Comparison of ENCODE assay signal across 8 cellular contexts in the genomic region with DNA sequence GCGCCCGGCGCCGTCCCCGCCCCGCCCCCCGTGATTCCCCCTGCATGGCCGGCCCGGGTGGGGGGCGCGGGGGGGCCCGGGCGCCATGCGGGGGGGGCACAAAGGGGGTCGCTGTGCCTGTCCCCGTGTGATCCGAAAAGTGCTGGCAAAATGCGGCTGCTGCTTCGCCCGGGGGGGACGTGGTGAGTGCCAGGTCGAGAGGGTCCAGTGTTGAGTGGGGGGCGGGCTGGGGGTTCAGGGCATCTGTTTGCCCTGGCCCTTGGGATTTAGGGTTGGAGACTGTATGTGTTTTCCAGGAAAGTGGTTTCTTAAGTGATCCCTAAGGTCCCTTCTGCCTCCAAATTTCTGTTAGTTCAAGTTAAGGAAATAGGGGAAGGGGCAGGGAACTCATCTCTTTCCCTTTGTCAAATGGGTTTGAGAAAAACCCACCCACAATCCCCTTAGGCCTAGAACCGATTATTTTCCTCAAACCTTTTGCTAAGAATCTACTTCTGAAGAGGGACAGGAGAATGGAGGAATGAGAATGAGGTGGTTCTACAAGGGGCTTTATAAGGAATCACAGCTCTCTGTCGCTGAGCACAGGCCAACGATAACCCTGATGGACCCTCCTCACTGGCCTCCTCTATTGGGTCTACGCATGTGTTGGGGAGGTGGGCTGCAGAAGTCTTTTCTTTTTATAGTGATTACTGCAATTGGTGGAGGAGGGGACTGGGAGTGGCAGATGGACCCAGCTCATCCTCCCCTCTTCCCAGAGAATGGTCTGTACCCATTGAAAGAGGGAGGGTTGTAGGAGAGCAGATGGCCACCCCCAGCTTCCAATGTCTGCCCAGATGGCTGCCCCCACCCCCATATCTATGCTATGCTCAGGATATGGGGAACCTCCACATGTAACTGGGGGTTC. TPM values are rescaled to one million over a fixed set of nuclear protein-coding genes. Genes with fewer than 3 reads are reported as not detected.
DNase-seq lines count a peak whose midpoint lies in the region; ATAC-seq lines count a peak whose summit lies in the region.

No MANE protein-coding gene starts in this region.

- peaks cover 3 to 12% (median 7%) of the 10 kb centered on the region in 4 donors for H3K4me1 Mint-ChIP-seq in CD4-positive, alpha-beta memory T cell

- CTCF ChIA-PET in CD4-positive, alpha-beta memory T cell (lab: Charles Lee; ENCODE audit: partially characterized antibody), result interaction anchor here (1.3 to 1.9 kb wide), 4 partner anchors 9 to 29 kb away, joined by 3 to 7 read pairs (median 5); a partner anchor contains a TSS

- intact Hi-C loops in CD4-positive, alpha-beta memory T cell (cut with micrococcal nuclease), result loop anchor here (2.0 to 5.0 kb wide), 2 partner anchors 21 to 90 kb away; a partner anchor contains a TSS

- H3K4me1 ChIP-seq in CD4-positive, alpha-beta memory T cell (ENCODE audit: insufficient read depth, low read length), result peaks cover 9% of the 10 kb centered on the region
- H3K4me1 ChIP-seq in neuron (ENCODE audit: insufficient read depth, low read length), result peaks cover 13% of the 10 kb centered on the region

- H3K36me3 ChIP-seq in CD4-positive, alpha-beta memory T cell (ENCODE audit: insufficient read depth, low read length), result no peaks in the 10 kb centered on the region
- H3K36me3 ChIP-seq in neuron (ENCODE audit: insufficient read depth, low read length), result peaks cover 60% of the 10 kb centered on the region

- H3K27ac Mint-ChIP-seq in CD4-positive, alpha-beta memory T cell, result peak overlapping the region in 2 of 7 donors; percentile 37 to 78

- peaks cover 10% of the 10 kb centered on the region for H3K27me3 ChIP-seq in CD4-positive, alpha-beta memory T cell (ENCODE audit: insufficient read depth, low read length)
- H3K27me3 ChIP-seq in neuron (ENCODE audit: insufficient read depth, low read length), result no peaks in the 10 kb centered on the region

- no peaks in the 10 kb centered on the region for H3K9me3 ChIP-seq in CD4-positive, alpha-beta memory T cell (ENCODE audit: control insufficient read depth in 1 of 2, low read length in 2 of 2)
- H3K9me3 ChIP-seq in neuron (ENCODE audit: low read length), result peaks cover 2% of the 10 kb centered on the region

- H3K27ac ChIP-seq in CD4-positive, alpha-beta memory T cell (ENCODE audit: low read depth, low read length), result no peak overlapping the region
- peak overlapping the region; percentile 39 for H3K27ac ChIP-seq in cingulate gyrus (ENCODE audit: low read depth, low read length)

- no peaks in the 10 kb centered on the region for H3K9me3 Mint-ChIP-seq in CD4-positive, alpha-beta memory T cell

- H3K4me3 ChIP-seq in CD4-positive, alpha-beta memory T cell (ENCODE audit: low read length in 2 of 2), result peak overlapping the region in 1 of 2 donors; percentile 57
- H3K4me3 ChIP-seq in neuron (ENCODE audit: low read length), result peak overlapping the region; percentile 58

- H3K36me3 Mint-ChIP-seq in CD4-positive, alpha-beta memory T cell, result peaks cover 0 to 6% of the 10 kb centered on the region in 2 donors

- peaks cover 3 to 27% of the 10 kb centered on the region in 2 donors for H3K27me3 Mint-ChIP-seq in CD4-positive, alpha-beta memory T cell

- H3K4me3 Mint-ChIP-seq in CD4-positive, alpha-beta memory T cell, result peak overlapping the region; percentile 61 to 84 (median 78)

- DNase-seq in CD4-positive, alpha-beta memory T cell, result no peak
- DNase-seq in NCI-H1694 (lab: John Stamatoyannopoulos, UW), result peak; percentile 76
- DNase-seq in germinal center (ENCODE audit: low spot score), result no peak
- no peak for DNase-seq in HCEC 1CT

- POLR2A ChIA-PET in CD4-positive, alpha-beta memory T cell (lab: Charles Lee; ENCODE audit: partially characterized antibody), result interaction anchor here (0.9 kb wide), 1 partner anchor 12 kb away, joined by 4 read pairs; no protein-coding TSS in a partner anchor

- ATAC-seq in GM18502 (IDR thresholded peaks at IDR 0.05; ENCODE audit: poor library complexity, unreplicated experiment) (no peak), HG03520 (IDR thresholded peaks at IDR 0.05; ENCODE audit: unreplicated experiment) (no peak)

- no peak overlapping the region for H2AFZ ChIP-seq in neuron (ENCODE audit: low read depth, low read length)

RNA-seq across cellular contexts. Expression of a gene that starts 0.8 kb away (rescaled TPM):
- under 1 TPM; 0.47 to 0.67 TPM for total RNA-seq in CD4-positive, alpha-beta memory T cell
- polyA plus RNA-seq in CD4-positive, alpha-beta memory T cell, result not detected

RNA-seq across cellular contexts. Expression of a gene that starts 7.4 kb away (rescaled TPM):
- total RNA-seq in CD4-positive, alpha-beta memory T cell, result 10 to 100 TPM; 33.8 to 37.1 TPM
- 1 to 10 TPM; 4.2 to 6.2 TPM for polyA plus RNA-seq in CD4-positive, alpha-beta memory T cell

RNA-seq across cellular contexts. Expression of a gene that starts 20.9 kb away (rescaled TPM):
- not detected for total RNA-seq in CD4-positive, alpha-beta memory T cell
- polyA plus RNA-seq in CD4-positive, alpha-beta memory T cell, result not detected

RNA-seq across cellular contexts. Expression of a gene that starts 21.1 kb away (rescaled TPM):
- 10 to 100 TPM; 32.4 to 36.0 TPM for total RNA-seq in CD4-positive, alpha-beta memory T cell
- polyA plus RNA-seq in CD4-positive, alpha-beta memory T cell, result 10 to 100 TPM; 30.4 to 45.0 TPM
